In genomic region chr11:122108192-122108799, GRCh38 we compare ENCODE assay signal across 8 cellular contexts. TPM values are rescaled to one million over a fixed set of nuclear protein-coding genes. Genes with fewer than 3 reads are reported as not detected.
DNase-seq lines count a peak whose midpoint lies in the region; ATAC-seq and TF ChIP-seq lines count a peak whose summit lies in the region.

No MANE protein-coding gene starts in this region.

- intact Hi-C loops in body of pancreas (cut with DNase I) = no loop called here
- intact Hi-C loops in CD4-positive, alpha-beta memory T cell (cut with micrococcal nuclease) = no loop called here

- CTCF ChIA-PET in CD4-positive, alpha-beta memory T cell (lab: Charles Lee; ENCODE audit: partially characterized antibody) = no interaction called here

- no peaks in the 10 kb centered on the region for H3K4me1 Mint-ChIP-seq in CD4-positive, alpha-beta memory T cell

- no peaks in the 10 kb centered on the region for H3K4me1 ChIP-seq in body of pancreas
- no peaks in the 10 kb centered on the region for H3K4me1 ChIP-seq in CD4-positive, alpha-beta memory T cell (ENCODE audit: insufficient read depth, low read length)

- H3K36me3 ChIP-seq in body of pancreas (replicated peaks in 1 of 2; ENCODE audit: insufficient read depth in 1 of 2, low read depth in 2 of 2) = no peaks in the 10 kb centered on the region
- no peaks in the 10 kb centered on the region for H3K36me3 ChIP-seq in CD4-positive, alpha-beta memory T cell (ENCODE audit: insufficient read depth, low read length)

- peaks cover 0 to 4% (median 0%) of the 10 kb centered on the region in 8 donors for H3K9me3 Mint-ChIP-seq in CD4-positive, alpha-beta memory T cell

- H3K27ac Mint-ChIP-seq in CD4-positive, alpha-beta memory T cell = no peak overlapping the region

- peaks cover 16 to 18% of the 10 kb centered on the region in 2 donors for H3K27me3 Mint-ChIP-seq in CD4-positive, alpha-beta memory T cell

- H3K4me3 Mint-ChIP-seq in CD4-positive, alpha-beta memory T cell = no peak overlapping the region

- no peaks in the 10 kb centered on the region for H3K9me3 ChIP-seq in body of pancreas
- H3K9me3 ChIP-seq in CD4-positive, alpha-beta memory T cell (ENCODE audit: control insufficient read depth in 1 of 2, low read length in 2 of 2) = no peaks in the 10 kb centered on the region

- H3K27ac ChIP-seq in body of pancreas = no peak overlapping the region
- H3K27ac ChIP-seq in CD4-positive, alpha-beta memory T cell (ENCODE audit: low read depth, low read length) = no peak overlapping the region

- POLR2A ChIA-PET in CD4-positive, alpha-beta memory T cell (lab: Charles Lee; ENCODE audit: partially characterized antibody) = no interaction called here

- 25 to 40% methylated on average over 3 of the region's 3 CpGs for WGBS in body of pancreas, 2 donors

- peak; percentile 19 for DNase-seq in NCI-H748 (lab: John Stamatoyannopoulos, UW; ENCODE audit: unreplicated experiment)
- no peak for DNase-seq in NCI-H748 treated with DMSO at 0.1 percent for 48 hours (lab: John Stamatoyannopoulos, UW)
- peak; percentile 61 for DNase-seq in NAMALWA (ENCODE audit: low spot score)
- peak; percentile 17 to 47 (median 24) for DNase-seq in body of pancreas
- peak; percentile 59 to 67 for DNase-seq in lung microvascular endothelial cell (ENCODE audit: low read depth in 2 of 2)
- no peak for DNase-seq in NK-92 (lab: John Stamatoyannopoulos, UW; ENCODE audit: unreplicated experiment)
- no peak for DNase-seq in CD4-positive, alpha-beta memory T cell
- DNase-seq in SIG-M5 (lab: John Stamatoyannopoulos, UW) = no peak

- ATAC-seq in body of pancreas = no peak

- TF ChIP-seq CTCF in body of pancreas (IDR thresholded peaks at IDR 0.05) = peak; percentile 28 to 57 (median 47)

- H3K4me3 ChIP-seq in body of pancreas = no peak overlapping the region
- no peak overlapping the region for H3K4me3 ChIP-seq in CD4-positive, alpha-beta memory T cell (ENCODE audit: low read length in 2 of 2)

- no peaks in the 10 kb centered on the region for H3K27me3 ChIP-seq in body of pancreas
- H3K27me3 ChIP-seq in CD4-positive, alpha-beta memory T cell (ENCODE audit: insufficient read depth, low read length) = no peaks in the 10 kb centered on the region

- no peak for TF ChIP-seq POLR2A in body of pancreas (IDR thresholded peaks at IDR 0.05)

- H3K36me3 Mint-ChIP-seq in CD4-positive, alpha-beta memory T cell = no peaks in the 10 kb centered on the region

RNA-seq across cellular contexts. Expression of gene BLID, which starts 7.7 kb away (rescaled TPM):
- not detected for total RNA-seq in body of pancreas
- 0.22 TPM in 1 of 2 replicates, not detected in the other for total RNA-seq in lung microvascular endothelial cell
- not detected for total RNA-seq in CD4-positive, alpha-beta memory T cell
- not detected for polyA plus RNA-seq in CD4-positive, alpha-beta memory T cell

Comparison
In these comparisons a context has a peak if more than half of its experiments do, and no peak if none do; other contexts are left out.
1. DNase-seq: peak in NCI-H748 (single experiment), NAMALWA (single experiment), body of pancreas (4 of 4) and lung microvascular endothelial cell (2 of 2); none in NCI-H748 treated with DMSO at 0.1 percent for 48 hours (single experiment), NK-92 (single experiment), CD4-positive, alpha-beta memory T cell (0 of 5) and SIG-M5 (single experiment).